9 cellular contexts compared by ENCODE assay signal in the genomic region with DNA sequence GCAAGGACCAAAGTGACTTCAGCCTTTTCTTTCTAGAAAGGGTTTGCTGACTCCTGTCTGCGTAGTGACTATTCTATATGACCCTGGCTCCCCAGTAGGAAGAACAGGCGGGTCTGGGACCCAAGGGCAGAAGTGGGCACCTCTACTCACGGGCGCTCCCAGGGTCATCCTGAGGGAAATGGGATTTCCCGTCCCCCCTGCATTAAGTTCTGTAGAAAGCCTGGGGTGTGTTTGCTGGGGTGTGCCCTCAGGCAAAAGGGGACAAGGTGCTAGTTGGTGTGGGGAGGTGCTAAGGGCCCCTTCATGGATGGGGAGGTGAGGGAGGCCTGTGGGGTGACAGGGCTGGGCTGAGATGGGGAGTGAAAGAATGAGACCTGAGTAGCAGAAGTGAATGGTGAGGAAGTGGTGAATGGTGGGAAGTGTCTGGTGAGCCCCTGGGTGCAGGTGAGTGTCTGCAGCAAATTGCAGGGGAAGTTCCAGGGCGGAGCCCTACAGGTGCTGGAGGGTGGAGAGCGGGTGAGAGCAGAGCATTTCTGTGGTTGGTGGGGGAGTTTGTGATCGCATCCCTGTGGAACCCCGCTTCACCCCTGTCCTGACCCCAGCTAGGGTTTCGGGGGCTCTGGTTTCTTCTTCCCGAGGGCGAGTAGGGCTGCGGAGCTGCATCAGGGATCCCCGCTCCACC. TPM values are rescaled to one million over a fixed set of nuclear protein-coding genes. Genes with fewer than 3 reads are reported as not detected.
DNase-seq lines count a peak whose midpoint lies in the region; ATAC-seq and TF ChIP-seq lines count a peak whose summit lies in the region.
"Had no signal": no experiment of that assay in that cellular context is flagged by ENCODE, and none has a peak within 500 bp of the region (broad histone marks: within the 10 kb centered on the region; RNA-seq: fewer than 3 reads in every experiment).

No MANE protein-coding gene starts in this region.

- H3K4me3 ChIP-seq in CD4-positive, alpha-beta memory T cell (ENCODE audit: low read length in 2 of 2): peak overlapping the region; percentile 50 to 93
- H3K4me3 ChIP-seq in OCI-LY1 (ENCODE audit: low read depth, low read length, poor library complexity, severe bottlenecking): peak overlapping the region; percentile 74
- H3K4me3 ChIP-seq in colonic mucosa: peak overlapping the region; percentile 38

- H2AFZ ChIP-seq in OCI-LY1 (ENCODE audit: low read length): no peak overlapping the region

- no peaks in the 10 kb centered on the region for H4K20me1 ChIP-seq in OCI-LY1 (ENCODE audit: insufficient read depth, low read length)

- intact Hi-C loops in CD4-positive, alpha-beta memory T cell (cut with micrococcal nuclease): loop anchor here (1.0 to 10.0 kb wide), 4 partner anchors 41 to 1381 kb away; partner anchors contain the start of genes ULBP1 and ULBP3
- intact Hi-C loops in colonic mucosa (cut with DNase I): no loop called here

- H3F3A ChIP-seq in OCI-LY1 (ENCODE audit: insufficient read depth, low read length): no peaks in the 10 kb centered on the region

- H3K4me1 ChIP-seq in CD4-positive, alpha-beta memory T cell (ENCODE audit: insufficient read depth, low read length): peaks cover 36% of the 10 kb centered on the region
- H3K4me1 ChIP-seq in OCI-LY1 (ENCODE audit: insufficient read depth, low read length, severe bottlenecking) (peaks cover 12% of the 10 kb centered on the region), colonic mucosa (peaks cover 5% of the 10 kb centered on the region)

- H3K27ac Mint-ChIP-seq in CD4-positive, alpha-beta memory T cell: peak overlapping the region; percentile 86 to 98 (median 96)
- H3K27ac Mint-ChIP-seq in nephron progenitor cell: no peak overlapping the region

- no peaks in the 10 kb centered on the region for H3K36me3 ChIP-seq in CD4-positive, alpha-beta memory T cell (ENCODE audit: insufficient read depth, low read length)
- H3K36me3 ChIP-seq in OCI-LY1 (ENCODE audit: insufficient read depth, low read length) (no peaks in the 10 kb centered on the region; the same call in 1 of the 2 replicates), colonic mucosa (no peaks in the 10 kb centered on the region)

- POLR2A ChIA-PET in CD4-positive, alpha-beta memory T cell (lab: Charles Lee; ENCODE audit: partially characterized antibody): interaction anchor here (1.0 kb wide), 1 partner anchor 9 kb away, joined by 3 read pairs; no protein-coding TSS in a partner anchor

- peak overlapping the region; percentile 92 to 98 (median 95) for H3K4me3 Mint-ChIP-seq in CD4-positive, alpha-beta memory T cell
- peak overlapping the region; percentile 82 for H3K4me3 Mint-ChIP-seq in nephron progenitor cell

- TF ChIP-seq CTCF in OCI-LY1 (IDR thresholded peaks at IDR 0.05; ENCODE audit: low read length): no peak
- TF ChIP-seq CTCF in colonic mucosa (IDR thresholded peaks at IDR 0.05): no peak
- TF ChIP-seq CTCF in nephron progenitor cell (IDR thresholded peaks at IDR 0.05): no peak

- DNase-seq in CD4-positive, alpha-beta memory T cell: peak; percentile 67 to 92 (median 72)
- DNase-seq in colonic mucosa (no peak), nephron progenitor cell (no peak), DMS153 (lab: John Stamatoyannopoulos, UW) (no peak), GDM1 (lab: John Stamatoyannopoulos, UW) (no peak), hepatic stellate cell (ENCODE audit: low spot score) (no peak)

- no peaks in the 10 kb centered on the region for H3K79me2 ChIP-seq in OCI-LY1 (ENCODE audit: insufficient read depth, low read length)

- H3K4me2 ChIP-seq in OCI-LY1 (ENCODE audit: low read length): peak overlapping the region; percentile 73

- H3K4me1 Mint-ChIP-seq in CD4-positive, alpha-beta memory T cell: peaks cover 15 to 53% (median 35%) of the 10 kb centered on the region in 4 donors
- H3K4me1 Mint-ChIP-seq in nephron progenitor cell: peaks cover 6% of the 10 kb centered on the region

- H3K36me3 Mint-ChIP-seq in CD4-positive, alpha-beta memory T cell: peaks cover 0 to 2% of the 10 kb centered on the region in 2 donors
- no peaks in the 10 kb centered on the region for H3K36me3 Mint-ChIP-seq in nephron progenitor cell (ENCODE audit: low read depth)

- peaks cover 9 to 12% of the 10 kb centered on the region in 2 donors for H3K27me3 Mint-ChIP-seq in CD4-positive, alpha-beta memory T cell
- H3K27me3 Mint-ChIP-seq in nephron progenitor cell (ENCODE audit: low read depth, poor library complexity): peaks cover 100% of the 10 kb centered on the region

- no peaks in the 10 kb centered on the region for H3K9me3 ChIP-seq in CD4-positive, alpha-beta memory T cell (ENCODE audit: control insufficient read depth in 1 of 2, low read length in 2 of 2)
- H3K9me3 ChIP-seq in OCI-LY1 (ENCODE audit: low read length) (no peaks in the 10 kb centered on the region), colonic mucosa (no peaks in the 10 kb centered on the region)

- CTCF ChIA-PET in CD4-positive, alpha-beta memory T cell (lab: Charles Lee; ENCODE audit: partially characterized antibody): interaction anchor here (0.9 kb wide), 2 partner anchors 13 to 71 kb away, joined by 3 read pairs; no protein-coding TSS in a partner anchor

- H3K27ac ChIP-seq in CD4-positive, alpha-beta memory T cell (ENCODE audit: low read depth, low read length): peak overlapping the region; percentile 73
- H3K27ac ChIP-seq in OCI-LY1 (ENCODE audit: low read depth, low read length, poor library complexity, severe bottlenecking): peak overlapping the region; percentile 75
- H3K27ac ChIP-seq in colonic mucosa: no peak overlapping the region

- peak; percentile 9 for ATAC-seq in GM21619 (IDR thresholded peaks at IDR 0.05; ENCODE audit: unreplicated experiment)

- H3K9me3 Mint-ChIP-seq in CD4-positive, alpha-beta memory T cell: peaks cover 0 to 2% (median 0%) of the 10 kb centered on the region in 8 donors
- H3K9me3 Mint-ChIP-seq in nephron progenitor cell: peaks cover 8% of the 10 kb centered on the region

- H3K9ac ChIP-seq in OCI-LY1 (ENCODE audit: low read length): peak overlapping the region; percentile 79
- H3K9ac ChIP-seq in colonic mucosa (ENCODE audit: low read depth in 2 of 2, low read length in 2 of 2): peak overlapping the region in 1 of 2 donors; percentile 51

- no peaks in the 10 kb centered on the region for H3K9me2 ChIP-seq in OCI-LY1 (ENCODE audit: low read depth, low read length)

- H3K27me3 ChIP-seq in CD4-positive, alpha-beta memory T cell (ENCODE audit: insufficient read depth, low read length): no peaks in the 10 kb centered on the region
- H3K27me3 ChIP-seq in OCI-LY1 (ENCODE audit: insufficient read depth, low read length) (no peaks in the 10 kb centered on the region), colonic mucosa (no peaks in the 10 kb centered on the region)

RNA-seq across cellular contexts. Expression of gene RAET1L, which starts 21.1 kb away (rescaled TPM):
- total RNA-seq in CD4-positive, alpha-beta memory T cell: not detected
- not detected for polyA plus RNA-seq in CD4-positive, alpha-beta memory T cell
- 1 to 10 TPM in 1 of 2 donors, under 1 TPM in 1; 0.24 to 3.2 TPM for total RNA-seq in colonic mucosa
- total RNA-seq: HT1080 had no signal

RNA-seq across cellular contexts. Expression of gene ULBP1, which starts 40.5 kb away (rescaled TPM):
- total RNA-seq in CD4-positive, alpha-beta memory T cell: not detected
- polyA plus RNA-seq in CD4-positive, alpha-beta memory T cell: not detected
- total RNA-seq in colonic mucosa: not detected
- total RNA-seq: HT1080 had no signal

Comparison
In these comparisons a context has a peak if more than half of its experiments do, and no peak if none do; other contexts are left out.
1. DNase-seq: peak in CD4-positive, alpha-beta memory T cell (5 of 5); none in colonic mucosa (single experiment), nephron progenitor cell (single experiment), DMS153 (single experiment), GDM1 (single experiment) and hepatic stellate cell (single experiment).
2. Peak in every context shown above with its lines, with median percentiles within 50 percentile points of each other: H3K4me3 ChIP-seq.